22 cellular contexts compared by ENCODE assay signal in the genomic region with DNA sequence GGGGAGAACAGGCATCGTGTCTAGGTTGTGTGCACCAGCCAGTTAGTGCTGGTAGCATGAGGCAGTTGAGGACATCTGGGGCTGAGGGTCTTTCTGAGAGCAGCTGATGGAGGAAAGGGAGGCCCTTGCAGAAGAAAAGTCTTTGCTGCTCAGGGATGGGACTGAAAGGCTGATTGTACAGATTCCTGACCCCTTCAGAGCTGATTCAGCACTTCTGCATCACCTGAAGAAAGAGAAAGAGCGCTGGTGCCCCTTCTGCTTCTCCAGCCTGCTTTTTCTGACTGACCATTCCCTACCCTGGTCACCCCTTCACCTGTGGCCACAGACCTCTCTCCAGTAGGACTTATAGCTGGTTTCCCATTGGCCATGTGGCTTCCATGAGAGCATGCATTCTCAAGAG.
"Had no signal": no experiment of that assay in that cellular context is flagged by ENCODE, and none has a peak within 500 bp of the region (broad histone marks: within the 10 kb centered on the region; RNA-seq: fewer than 3 reads in every experiment).

No MANE protein-coding gene starts in this region.

- H3K9ac ChIP-seq: neural progenitor cell, parathyroid adenoma had no signal

- ATAC-seq: foreskin keratinocyte; gastroesophageal sphincter; heart left ventricle; left colon; left ventricle myocardium superior; lower lobe of right lung; sciatic nerve; stimulated activated memory B cell treated with anti-CD40 and anti-IgM and Interleukin-4, amounts not matched to agents 10 μg/mL and 1 μg/mL and 100 μg/mL, for 72 hours had no signal

- H3K4me1 Mint-ChIP-seq: neural progenitor cell; stimulated activated memory B cell treated with anti-CD40 and anti-IgM and Interleukin-4, amounts not matched to agents 10 μg/mL and 1 μg/mL and 100 μg/mL, for 72 hours had no signal

- H3K36me3 Mint-ChIP-seq: neural progenitor cell; stimulated activated memory B cell treated with anti-CD40 and anti-IgM and Interleukin-4, amounts not matched to agents 10 μg/mL and 1 μg/mL and 100 μg/mL, for 72 hours had no signal

- H3K36me3 ChIP-seq: esophagus muscularis mucosa, gastroesophageal sphincter, heart left ventricle, lower lobe of right lung, neural progenitor cell, thoracic aorta, tibial nerve, upper lobe of left lung had no signal

- H3K4me3 ChIP-seq: esophagus muscularis mucosa, gastroesophageal sphincter, heart left ventricle, hepatocyte, lower lobe of right lung, neural progenitor cell, thoracic aorta, tibial nerve, upper lobe of left lung had no signal

- H3K27me3 Mint-ChIP-seq: stimulated activated memory B cell treated with anti-CD40 and anti-IgM and Interleukin-4, amounts not matched to agents 10 μg/mL and 1 μg/mL and 100 μg/mL, for 72 hours had no signal

- H3K4me1 ChIP-seq: esophagus muscularis mucosa, foreskin keratinocyte, gastroesophageal sphincter, neural progenitor cell, parathyroid adenoma, tibial nerve, upper lobe of left lung had no signal

- H3K9me3 ChIP-seq: esophagus muscularis mucosa, gastroesophageal sphincter, lower lobe of right lung, thoracic aorta, tibial nerve, upper lobe of left lung had no signal

- H3K4me3 Mint-ChIP-seq: nephron; neural progenitor cell; stimulated activated memory B cell treated with anti-CD40 and anti-IgM and Interleukin-4, amounts not matched to agents 10 μg/mL and 1 μg/mL and 100 μg/mL, for 72 hours; stimulated activated naive CD8-positive, alpha-beta T cell treated with anti-CD3 and anti-CD28 coated beads, Interleukin-15, Interleukin-2, amounts not matched to agents 100 ng/mL and 50 ng/mL, for 24 hours had no signal

- H3K27ac Mint-ChIP-seq: neural progenitor cell; progenitor cell of endocrine pancreas; stimulated activated memory B cell treated with anti-CD40 and anti-IgM and Interleukin-4, amounts not matched to agents 10 μg/mL and 1 μg/mL and 100 μg/mL, for 72 hours; stimulated activated naive CD8-positive, alpha-beta T cell treated with anti-CD3 and anti-CD28 coated beads, Interleukin-15, Interleukin-2, amounts not matched to agents 100 ng/mL and 50 ng/mL, for 24 hours had no signal

- DNase-seq: cortex of kidney; effector CD4-positive, alpha-beta T cell; foreskin keratinocyte; heart left ventricle; kidney glomerular epithelial cell; left colon; left ventricle myocardium superior; lower lobe of right lung; stimulated activated CD4-positive, alpha-beta T cell treated with anti-CD3 and anti-CD28 coated beads, Interleukin-4, amount 100 ng/mL, for 4 hours; upper lobe of left lung had no signal

- H3K27me3 ChIP-seq: esophagus muscularis mucosa, foreskin keratinocyte, gastroesophageal sphincter, hepatocyte, neural progenitor cell, tibial nerve, upper lobe of left lung had no signal

- H3K27ac ChIP-seq: esophagus muscularis mucosa, foreskin keratinocyte, gastroesophageal sphincter, heart left ventricle, hepatocyte, lower lobe of right lung, neural progenitor cell, parathyroid adenoma, thoracic aorta, tibial nerve, upper lobe of left lung had no signal

- H3K9me3 Mint-ChIP-seq: neural progenitor cell; stimulated activated naive CD8-positive, alpha-beta T cell treated with anti-CD3 and anti-CD28 coated beads, Interleukin-15, Interleukin-2, amounts not matched to agents 100 ng/mL and 50 ng/mL, for 24 hours had no signal
